In genomic region chr7:26690135-26690534, GRCh38 we compare ENCODE assay signal across 17 cellular contexts.
"Had no signal": no experiment of that assay in that cellular context is flagged by ENCODE, and none has a peak within 500 bp of the region (broad histone marks: within the 10 kb centered on the region; RNA-seq: fewer than 3 reads in every experiment).

No MANE protein-coding gene starts in this region.

- H3K27me3 Mint-ChIP-seq: type B pancreatic cell had no signal

- H3K4me1 Mint-ChIP-seq: stimulated activated naive CD8-positive, alpha-beta T cell treated with anti-CD3 and anti-CD28 coated beads, Interleukin-15, amount 100 ng/mL, for 72 hours had no signal

- H3K27me3 ChIP-seq: ascending aorta, sigmoid colon, spleen had no signal

- H3K9ac ChIP-seq: neural progenitor cell had no signal

- FAIRE-seq: endometrium, pancreas had no signal

- H3K27ac Mint-ChIP-seq: activated naive CD4-positive, alpha-beta T cell treated with anti-CD3 and anti-CD28 coated beads for 36 hours; activated T-helper 2 cell treated with anti-CD3 and anti-CD28 coated beads, Interferon-gamma antibody, Interleukin-2, Interleukin-4, amounts not matched to agents 10 μg/mL and 5 μg/mL and 100 μg/mL, durations not matched to agents 14 hours and 24 hours and 36 hours; neural progenitor cell; stimulated activated naive CD8-positive, alpha-beta T cell treated with anti-CD3 and anti-CD28 coated beads, Interleukin-15, amount 100 ng/mL, for 72 hours had no signal

- H3K4me2 ChIP-seq: neural progenitor cell had no signal

- H3K4me3 Mint-ChIP-seq: activated naive CD4-positive, alpha-beta T cell treated with anti-CD3 and anti-CD28 coated beads for 36 hours; neural progenitor cell; stimulated activated naive CD8-positive, alpha-beta T cell treated with anti-CD3 and anti-CD28 coated beads, Interleukin-15, amount 100 ng/mL, for 72 hours; type B pancreatic cell had no signal

- H2AFZ ChIP-seq: neural progenitor cell had no signal

- H3K9me3 ChIP-seq: ascending aorta, esophagus squamous epithelium, pancreas, sigmoid colon, spleen had no signal

- DNase-seq: activated CD4-positive, alpha-beta T cell treated with anti-CD3 and anti-CD28 coated beads, Interleukin-2, amount 50 U/mL, for 4 hours; activated CD4-positive, CD25-positive, alpha-beta regulatory T cell treated with anti-CD3 and anti-CD28 coated beads, Interleukin-2, amount 50 U/mL, for 72 hours; activated naive CD4-positive, alpha-beta T cell treated with anti-CD3 and anti-CD28 coated beads for 36 hours; esophagus squamous epithelium; foreskin fibroblast; midbrain; pancreas; sigmoid colon; spleen; stimulated activated naive CD8-positive, alpha-beta T cell treated with anti-CD3 and anti-CD28 coated beads, Interleukin-15, amount 100 ng/mL, for 72 hours; T1000 had no signal

- H3K9me3 Mint-ChIP-seq: activated naive CD4-positive, alpha-beta T cell treated with anti-CD3 and anti-CD28 coated beads for 36 hours; activated T-helper 2 cell treated with anti-CD3 and anti-CD28 coated beads, Interferon-gamma antibody, Interleukin-2, Interleukin-4, amounts not matched to agents 10 μg/mL and 5 μg/mL and 100 μg/mL, durations not matched to agents 14 hours and 24 hours and 36 hours; neural progenitor cell; stimulated activated naive CD8-positive, alpha-beta T cell treated with anti-CD3 and anti-CD28 coated beads, Interleukin-15, amount 100 ng/mL, for 72 hours; type B pancreatic cell had no signal

- ATAC-seq: pancreas; stimulated activated naive CD8-positive, alpha-beta T cell treated with anti-CD3 and anti-CD28 coated beads, Interleukin-15, amount 100 ng/mL, for 72 hours had no signal

- H3K4me3 ChIP-seq: ascending aorta, cardiac muscle cell, esophagus squamous epithelium, neural progenitor cell, pancreas, sigmoid colon, spleen had no signal

- H3K4me1 ChIP-seq: ascending aorta had no signal

- H3K27ac ChIP-seq: ascending aorta, cardiac muscle cell, esophagus squamous epithelium, neural progenitor cell, pancreas, sigmoid colon had no signal

- H3K36me3 ChIP-seq: ascending aorta, cardiac muscle cell, esophagus squamous epithelium, neural progenitor cell, pancreas, sigmoid colon had no signal

- H3K36me3 Mint-ChIP-seq: neural progenitor cell had no signal
